In genomic region chr15:32803631-32804030, GRCh38 we compare ENCODE assay signal across 22 cellular contexts.
DNase-seq lines count a peak whose midpoint lies in the region; ATAC-seq, FAIRE-seq and TF ChIP-seq lines count a peak whose summit lies in the region.
"Had no signal": no experiment of that assay in that cellular context is flagged by ENCODE, and none has a peak within 500 bp of the region (broad histone marks: within the 10 kb centered on the region; RNA-seq: fewer than 3 reads in every experiment).

No MANE protein-coding gene starts in this region.

- no peaks in the 10 kb centered on the region for H3K79me2 ChIP-seq in GM23248 (ENCODE audit: insufficient read depth)
- H3K79me2 ChIP-seq in PC-3 (ENCODE audit: low read length) = no peaks in the 10 kb centered on the region
- no peaks in the 10 kb centered on the region for H3K79me2 ChIP-seq in osteoblast (ENCODE audit: insufficient read depth, low read length)

- CTCF ChIA-PET in PC-3 (lab: Charles Lee) = no interaction called here

- ATAC-seq in PC-3 = no peak
- ATAC-seq: Right ventricle myocardium inferior had no signal

- H4K20me1 ChIP-seq in GM23248 (ENCODE audit: insufficient read depth) (no peaks in the 10 kb centered on the region), PC-3 (ENCODE audit: low read length) (no peaks in the 10 kb centered on the region), osteoblast (ENCODE audit: insufficient read depth, low read length) (no peaks in the 10 kb centered on the region)

- in situ Hi-C loops in GM23248 (cut with MboI) = no loop called here

- no peak overlapping the region for H3K27ac ChIP-seq in GM23248
- H3K27ac ChIP-seq in PC-3 (ENCODE audit: low read length) = peak overlapping the region; percentile 92
- peak overlapping the region; percentile 87 for H3K27ac ChIP-seq in osteoblast (ENCODE audit: low read depth, low read length)
- no peak overlapping the region for H3K27ac ChIP-seq in caudate nucleus (ENCODE audit: low read depth, low read length)
- H3K27ac ChIP-seq: C4-2B, HL-60 had no signal

- POLR2A ChIA-PET in PC-3 (lab: Charles Lee; ENCODE audit: unreplicated experiment) = no interaction called here

- FAIRE-seq in bronchial epithelial cell (lab: Jason Lieb, UNC) = no peak

- H3K4me1 ChIP-seq in GM23248 (ENCODE audit: insufficient read depth) = peaks cover 12% of the 10 kb centered on the region
- peaks cover 21% of the 10 kb centered on the region for H3K4me1 ChIP-seq in PC-3 (ENCODE audit: insufficient read depth, low read length)
- H3K4me1 ChIP-seq in osteoblast (ENCODE audit: insufficient read depth, low read length) = peaks cover 21% of the 10 kb centered on the region

- TF ChIP-seq CTCF in PC-3 (conservative IDR thresholded peaks at IDR 0.05; ENCODE audit: low read depth, low read length) (no peak), bronchial epithelial cell (IDR thresholded peaks at IDR 0.05; ENCODE audit: insufficient read depth, low read length, severe bottlenecking) (no peak), osteoblast (IDR thresholded peaks at IDR 0.05; ENCODE audit: extremely low read depth, low read depth, low read length) (no peak)

- no TSS peak for BruUV-seq in PC-3 (replicated peaks; lab: Mats Ljungman, UMichigan)

- 92 to 96% methylated on average over 3 of the region's 3 CpGs for WGBS in GM23248 (ENCODE audit: low coverage in 1 of 2, low lambda C conversion rate in 2 of 2, missing lambda C conversion rate in 2 of 2), 2 experiments

- H3F3A ChIP-seq in GM23248 (ENCODE audit: insufficient read depth) (peaks cover 12% of the 10 kb centered on the region; the same call in 1 of the 2 replicates), PC-3 (ENCODE audit: low read length, unreplicated experiment) (no peaks in the 10 kb centered on the region)

- H3K9ac ChIP-seq in GM23248 (no peak overlapping the region), PC-3 (ENCODE audit: low read length) (no peak overlapping the region; the same call in 1 of the 2 replicates)

- no peaks in the 10 kb centered on the region for H3K9me3 ChIP-seq in GM23248 (ENCODE audit: low read depth)
- H3K9me3 ChIP-seq in PC-3 (ENCODE audit: low read length) = peaks cover 7% of the 10 kb centered on the region; the same call in 1 of the 2 replicates
- H3K9me3 ChIP-seq in osteoblast (ENCODE audit: low read depth, low read length) = peaks cover 5% of the 10 kb centered on the region
- H3K9me3 ChIP-seq: HAP-1 had no signal

- intact Hi-C loops in PC-3 (cut with micrococcal nuclease) = loop anchor here (2.0 kb wide), 1 partner anchor 71 kb away; no protein-coding TSS in a partner anchor

- DNase-seq in GM23248 = peak; percentile 35
- peak; percentile 54 for DNase-seq in PC-3
- DNase-seq in bronchial epithelial cell (ENCODE audit: low read depth) = peak; percentile 58
- DNase-seq in osteoblast (ENCODE audit: insufficient read length, low spot score, missing footprints) = no peak
- DNase-seq in NCI-H226 = no peak
- DNase-seq in iPS-NIHi11 (ENCODE audit: low spot score) = no peak
- DNase-seq in caudate nucleus (lab: John Stamatoyannopoulos, UW) = no peak
- DNase-seq: ACHN, AML-193, DMS79 treated with DMSO at 0.1 percent for 48 hours, GF-D8, Kasumi-1, NCI-H1105 treated with DMSO at 0.1 percent for 48 hours, NCI-H187, NCI-H2107, NCI-H510A treated with DMSO at 0.1 percent for 48 hours, NCI-H82, OCI-M1 had no signal

- no peaks in the 10 kb centered on the region for H3K27me3 ChIP-seq in GM23248 (replicated peaks; ENCODE audit: insufficient read depth)
- H3K27me3 ChIP-seq in PC-3 (ENCODE audit: low read length) = no peaks in the 10 kb centered on the region
- H3K27me3 ChIP-seq in bronchial epithelial cell (ENCODE audit: control insufficient read depth, insufficient read depth, low read length) = no peaks in the 10 kb centered on the region
- H3K27me3 ChIP-seq in osteoblast (ENCODE audit: insufficient read depth, low read length) = no peaks in the 10 kb centered on the region

- H3K4me2 ChIP-seq in GM23248 (ENCODE audit: unreplicated experiment) = no peak overlapping the region
- no peak overlapping the region for H3K4me2 ChIP-seq in PC-3 (ENCODE audit: low read length)
- no peak overlapping the region for H3K4me2 ChIP-seq in osteoblast (ENCODE audit: insufficient read depth, low read length)

- H3K4me3 ChIP-seq in GM23248 (no peak overlapping the region), PC-3 (ENCODE audit: low read length) (no peak overlapping the region), bronchial epithelial cell (ENCODE audit: low read depth, low read length) (no peak overlapping the region), osteoblast (ENCODE audit: insufficient read depth, low read length) (no peak overlapping the region)
- H3K4me3 ChIP-seq: HAP-1 had no signal

- H2AFZ ChIP-seq in GM23248 = no peak overlapping the region
- H2AFZ ChIP-seq in PC-3 (ENCODE audit: low read length) = no peak overlapping the region
- no peak overlapping the region for H2AFZ ChIP-seq in osteoblast (ENCODE audit: low read length)

- no peaks in the 10 kb centered on the region for H3K9me2 ChIP-seq in GM23248 (ENCODE audit: insufficient read depth)
- H3K9me2 ChIP-seq in PC-3 (replicated peaks; ENCODE audit: low read length) = no peaks in the 10 kb centered on the region

- H3K36me3 ChIP-seq in GM23248 (ENCODE audit: low read depth) (no peaks in the 10 kb centered on the region; the same call in 1 of the 2 replicates), PC-3 (ENCODE audit: low read depth, low read length) (peaks cover 7% of the 10 kb centered on the region; the same call in 1 of the 2 replicates), bronchial epithelial cell (ENCODE audit: control insufficient read depth, insufficient read depth, low read length) (no peaks in the 10 kb centered on the region), osteoblast (ENCODE audit: insufficient read depth, low read length) (peaks cover 7% of the 10 kb centered on the region)
- H3K36me3 ChIP-seq: HAP-1 had no signal

Comparison
In these comparisons a context has a peak if more than half of its experiments do, and no peak if none do; other contexts are left out.
1. DNase-seq: peak in GM23248 (single experiment), PC-3 (single experiment) and bronchial epithelial cell (single experiment); none in osteoblast (single experiment), NCI-H226 (single experiment), iPS-NIHi11 (single experiment) and caudate nucleus (0 of 61).
2. H3K27ac ChIP-seq: peak in PC-3 (single experiment) and osteoblast (single experiment); none in GM23248 (single experiment) and caudate nucleus (single experiment).